21 cellular contexts compared by ENCODE assay signal in the genomic region with DNA sequence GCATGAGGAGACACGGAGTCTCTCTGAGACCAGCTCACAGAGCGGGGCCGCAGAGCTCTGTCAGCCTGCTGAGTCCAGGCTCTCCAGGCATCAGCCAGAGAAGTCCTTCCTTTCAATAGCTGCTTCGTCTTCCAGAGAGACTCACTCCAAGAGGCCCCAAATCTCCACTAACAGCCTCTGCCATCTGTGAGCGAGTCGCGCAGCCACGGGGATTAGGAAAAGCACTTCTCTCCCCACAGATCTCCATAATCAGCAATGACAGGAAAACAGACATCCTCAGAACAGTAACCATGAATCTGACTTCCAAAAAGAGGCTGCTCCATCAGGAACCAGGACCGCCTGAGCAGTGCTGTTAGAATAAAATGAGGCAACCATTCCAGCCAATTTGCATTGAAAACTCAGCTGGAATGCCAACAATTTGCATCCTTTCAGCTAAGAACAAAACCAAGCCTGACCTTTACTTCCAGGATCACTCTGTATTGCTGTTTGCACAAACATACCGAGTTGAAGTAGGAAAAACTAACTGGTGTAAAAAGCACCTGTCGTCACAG.
DNase-seq lines count a peak whose midpoint lies in the region; ATAC-seq, FAIRE-seq and TF ChIP-seq lines count a peak whose summit lies in the region.
"Had no signal": no experiment of that assay in that cellular context is flagged by ENCODE, and none has a peak within 500 bp of the region (broad histone marks: within the 10 kb centered on the region; RNA-seq: fewer than 3 reads in every experiment).

No MANE protein-coding gene starts in this region.

- 0 out of 2 replicates have a peak, but pooled peaks cover 5% of the 10 kb centered on the region for H3K9me2 ChIP-seq in GM23338 (ENCODE audit: insufficient read depth)

- CTCF ChIA-PET in H1 (lab: Charles Lee; ENCODE audit: partially characterized antibody), result interaction anchor here (0.6 to 2.1 kb wide), 4 partner anchors 9 to 243 kb away, joined by 3 to 8 read pairs (median 3); no protein-coding TSS in a partner anchor

- 17% methylated on average over 11 of the region's 11 CpGs; no CpG with 5 or more reads in 1 of the 2 experiments for WGBS in H1 (ENCODE audit: extremely low coverage in 1 of 2, insufficient coverage in 1 of 2, insufficient read length in 1 of 2, insufficient replicate concordance in 2 of 2, low coverage in 1 of 2, low lambda C conversion rate in 2 of 2, missing lambda C conversion rate in 1 of 2), 2 experiments

- peaks cover 6 to 7% of the 10 kb centered on the region in 2 experiments; a peak in 2 of 4 replicates for H3K9me3 ChIP-seq in H1 (ENCODE audit: insufficient read depth in 2 of 2, low read depth in 1 of 2, low read length in 1 of 2)
- H3K9me3 ChIP-seq: lower lobe of right lung had no signal

- peak overlapping the region; percentile 42; the same call in 1 of the 2 replicates for H2AK5ac ChIP-seq in H1 (ENCODE audit: low read depth, low read length)

- 0 out of 4 replicates have a peak, but pooled peaks of 1 of the 2 experiments have one; percentile 11 for TF ChIP-seq RAD21 in H1 (IDR thresholded peaks at IDR 0.05 in 1 of 2, conservative IDR thresholded peaks at IDR 0.05 in 1 of 2; ENCODE audit: low read depth in 2 of 2, low read length in 2 of 2)

- H3K79me2 ChIP-seq in GM23338 (replicated peaks; ENCODE audit: insufficient read depth) (no peaks in the 10 kb centered on the region), H1 (ENCODE audit: control insufficient read depth in 1 of 2, insufficient read depth in 2 of 2, low read length in 2 of 2) (no peaks in the 10 kb centered on the region)

- H2BK15ac ChIP-seq in H1 (ENCODE audit: low read length), result no peak overlapping the region

- no peaks in the 10 kb centered on the region for H3K36me3 ChIP-seq in GM23338 (ENCODE audit: insufficient read depth)
- H3K36me3 ChIP-seq in H1 (ENCODE audit: control insufficient read depth in 2 of 4, insufficient read depth in 4 of 4, low read length in 3 of 4), result peaks cover 0 to 5% (median 0%) of the 10 kb centered on the region in 4 experiments; a peak in 1 of 8 replicates

- H2BK120ac ChIP-seq in H1 (replicated peaks; ENCODE audit: low read depth, low read length), result peak overlapping the region; percentile 30

- TF ChIP-seq CTCF in GM23338 (conservative IDR thresholded peaks at IDR 0.05; ENCODE audit: low read depth in 2 of 2) (no peak), H1 (IDR thresholded peaks at IDR 0.05; ENCODE audit: control extremely low read depth in 1 of 3, insufficient read depth in 1 of 3, low read depth in 1 of 3, low read length in 3 of 3) (no peak), nephron (IDR thresholded peaks at IDR 0.05; ENCODE audit: unreplicated experiment in 3 of 3) (no peak)

- no peak overlapping the region for H3K9ac ChIP-seq in H1 (replicated peaks in 1 of 4; ENCODE audit: extremely low read depth in 1 of 4, low read depth in 3 of 4, low read length in 3 of 4)

- peaks cover 27% of the 10 kb centered on the region for H3K4me1 ChIP-seq in GM23338 (ENCODE audit: insufficient read depth)
- H3K4me1 ChIP-seq in H1 (replicated peaks in 1 of 4; ENCODE audit: control insufficient read depth in 3 of 4, insufficient read depth in 4 of 4, low read length in 3 of 4), result peaks cover 10 to 23% (median 20%) of the 10 kb centered on the region in 4 experiments
- H3K4me1 ChIP-seq: lower lobe of right lung had no signal

- H4K20me1 ChIP-seq in GM23338 (replicated peaks; ENCODE audit: insufficient read depth) (no peaks in the 10 kb centered on the region), H1 (replicated peaks in 1 of 2; ENCODE audit: control insufficient read depth in 1 of 2, insufficient read depth in 2 of 2, low read length in 2 of 2) (no peaks in the 10 kb centered on the region)

- H3K4me2 ChIP-seq in GM23338, result peak overlapping the region; percentile 58
- H3K4me2 ChIP-seq in H1 (ENCODE audit: insufficient read depth in 1 of 2, low read depth in 2 of 2, low read length in 2 of 2), result peak overlapping the region; percentile 57 to 71

- peak overlapping the region; percentile 76; the same call in 1 of the 2 replicates for H2BK12ac ChIP-seq in H1 (ENCODE audit: low read depth, low read length)

- TF ChIP-seq POLR2A in H1 (IDR thresholded peaks at IDR 0.05; ENCODE audit: control extremely low read depth in 1 of 2, low read depth in 2 of 2, low read length in 2 of 2), result peak in 1 of 2 experiments; percentile 47; a peak in 1 of 3 replicates

- peak; percentile 92 for DNase-seq in GM23338 (ENCODE audit: low spot score)
- DNase-seq in NCI-H524 treated with DMSO at 0.1 percent for 48 hours (lab: John Stamatoyannopoulos, UW), result peak; percentile 74
- peak in 1 of 2 experiments; percentile 49 for DNase-seq in H1 (ENCODE audit: low read depth in 1 of 2, low spot score in 2 of 2)
- DNase-seq in RKO (ENCODE audit: low spot score), result no peak
- DNase-seq: activated CD4-positive, alpha-beta T cell treated with anti-CD3 and anti-CD28 coated beads, Interleukin-2, amount 50 U/mL, for 1 hour; activated naive CD8-positive, alpha-beta T cell treated with anti-CD3 and anti-CD28 coated beads, Interleukin-2, amount 50 U/mL, for 24 hours; activated T-cell treated with anti-CD3 and anti-CD28 coated beads, Interleukin-2, amount 50 U/mL, for 1 hour; DND-41; lower lobe of right lung; MV-4-11; nephron progenitor cell; stimulated activated naive B cell treated with anti-CD40 and anti-IgM and Interleukin-4, amounts not matched to agents 10 μg/mL and 1 μg/mL and 100 μg/mL, for 72 hours; T-helper 17 cell had no signal

- H3K9me3 Mint-ChIP-seq in GM23338 (no peaks in the 10 kb centered on the region; the same call in 2 of the 3 replicates), nephron (no peaks in the 10 kb centered on the region)
- H3K9me3 Mint-ChIP-seq: activated naive CD8-positive, alpha-beta T cell treated with anti-CD3 and anti-CD28 coated beads, Interleukin-2, amount 50 U/mL, for 24 hours; stimulated activated naive B cell treated with anti-CD40 and anti-IgM and Interleukin-4, amounts not matched to agents 10 μg/mL and 1 μg/mL and 100 μg/mL, for 72 hours; type B pancreatic cell had no signal

- peak overlapping the region; percentile 75 for H4K5ac ChIP-seq in H1 (ENCODE audit: insufficient read length, low read depth, low read length)

- H3K27me3 Mint-ChIP-seq in GM23338 (ENCODE audit: insufficient read depth, low read depth, poor library complexity) (peaks cover 11% of the 10 kb centered on the region), nephron (ENCODE audit: low read depth) (peaks cover 3% of the 10 kb centered on the region)
- H3K27me3 Mint-ChIP-seq: activated naive CD8-positive, alpha-beta T cell treated with anti-CD3 and anti-CD28 coated beads, Interleukin-2, amount 50 U/mL, for 24 hours; T-helper 17 cell had no signal

- peak overlapping the region; percentile 36 for H4K91ac ChIP-seq in H1 (replicated peaks; ENCODE audit: insufficient read length, low read length)

- no peak for TF ChIP-seq EP300 in H1 (IDR thresholded peaks at IDR 0.05; ENCODE audit: borderline replicate concordance in 1 of 2, low read depth in 2 of 2, low read length in 2 of 2)

- POLR2A ChIA-PET in H1 (lab: Charles Lee; ENCODE audit: partially characterized antibody), result interaction anchor here (0.9 to 4.0 kb wide), 8 partner anchors 9 to 361 kb away, joined by 3 to 32 read pairs (median 5); a partner anchor contains a TSS

- no peak overlapping the region for H3K4ac ChIP-seq in H1 (replicated peaks; ENCODE audit: insufficient read length, low read depth, low read length)

- H3K23ac ChIP-seq in H1 (ENCODE audit: insufficient read length), result no peak overlapping the region

- H2AFZ ChIP-seq in GM23338 (no peak overlapping the region), H1 (ENCODE audit: low read length) (no peak overlapping the region)

- H2BK20ac ChIP-seq in H1 (ENCODE audit: low read length), result peak overlapping the region; percentile 49; the same call in 1 of the 2 replicates

- peak overlapping the region; percentile 3; the same call in 1 of the 2 replicates for H3K4me3 ChIP-seq in GM23338
- peak overlapping the region in 2 of 4 experiments; percentile 11 to 42; a peak in 2 of 8 replicates for H3K4me3 ChIP-seq in H1 (ENCODE audit: extremely low read depth in 1 of 4, insufficient read depth in 2 of 4, low read depth in 3 of 4, low read length in 4 of 4)
- H3K4me3 ChIP-seq: GM12878, lower lobe of right lung had no signal

- H3K14ac ChIP-seq in H1 (ENCODE audit: insufficient read length), result no peak overlapping the region

- peaks cover 5% of the 10 kb centered on the region; the same call in 1 of the 2 replicates for H3F3A ChIP-seq in GM23338 (replicated peaks; ENCODE audit: low read depth)

- peak overlapping the region; percentile 67 for H3K27ac Mint-ChIP-seq in GM23338
- H3K27ac Mint-ChIP-seq in nephron, result peak overlapping the region in 2 of 3 experiments; percentile 43 to 67
- H3K27ac Mint-ChIP-seq: activated naive CD8-positive, alpha-beta T cell treated with anti-CD3 and anti-CD28 coated beads, Interleukin-2, amount 50 U/mL, for 24 hours; nephron progenitor cell; stimulated activated naive B cell treated with anti-CD40 and anti-IgM and Interleukin-4, amounts not matched to agents 10 μg/mL and 1 μg/mL and 100 μg/mL, for 72 hours; T-helper 17 cell; type B pancreatic cell had no signal

- H3K27ac ChIP-seq in GM23338 (ENCODE audit: low read depth) (peak overlapping the region; percentile 83), H1 (ENCODE audit: low read depth, low read length) (peak overlapping the region; percentile 60)
- H3K27ac ChIP-seq: C4-2B, lower lobe of right lung had no signal

- peak overlapping the region; percentile 54; the same call in 1 of the 2 replicates for H2BK5ac ChIP-seq in H1 (ENCODE audit: low read depth, low read length)

- ATAC-seq in GM23338 (peak; percentile 85), GM18870 (IDR thresholded peaks at IDR 0.05; ENCODE audit: unreplicated experiment) (no peak), GM19328 (IDR thresholded peaks at IDR 0.05; ENCODE audit: unreplicated experiment) (no peak)
- ATAC-seq: activated naive CD8-positive, alpha-beta T cell treated with anti-CD3 and anti-CD28 coated beads, Interleukin-2, amount 50 U/mL, for 24 hours; esophagus mucosa; GM12878; lower lobe of right lung; stimulated activated naive B cell treated with anti-CD40 and anti-IgM and Interleukin-4, amounts not matched to agents 10 μg/mL and 1 μg/mL and 100 μg/mL, for 72 hours; T-helper 17 cell had no signal

- H3K4me1 Mint-ChIP-seq in GM23338 (peaks cover 54% of the 10 kb centered on the region), nephron (peaks cover 20% of the 10 kb centered on the region)
- H3K4me1 Mint-ChIP-seq: activated naive CD8-positive, alpha-beta T cell treated with anti-CD3 and anti-CD28 coated beads, Interleukin-2, amount 50 U/mL, for 24 hours had no signal

- H3K23me2 ChIP-seq in H1 (ENCODE audit: low read depth, low read length), result no peaks in the 10 kb centered on the region

- peaks cover 28% of the 10 kb centered on the region for H3K36me3 Mint-ChIP-seq in GM23338 (ENCODE audit: low read depth)
- H3K36me3 Mint-ChIP-seq in nephron (ENCODE audit: low read depth), result peaks cover 9% of the 10 kb centered on the region
- H3K36me3 Mint-ChIP-seq: stimulated activated naive B cell treated with anti-CD40 and anti-IgM and Interleukin-4, amounts not matched to agents 10 μg/mL and 1 μg/mL and 100 μg/mL, for 72 hours had no signal

- no peaks in the 10 kb centered on the region for H3K79me1 ChIP-seq in H1 (ENCODE audit: low read depth, low read length)

- H3K18ac ChIP-seq in H1 (ENCODE audit: extremely low read depth, low read length), result peak overlapping the region; percentile 73; the same call in 1 of the 2 replicates

- H3K4me3 Mint-ChIP-seq in GM23338 (peak overlapping the region; percentile 49), nephron (no peak overlapping the region)
- H3K4me3 Mint-ChIP-seq: activated naive CD8-positive, alpha-beta T cell treated with anti-CD3 and anti-CD28 coated beads, Interleukin-2, amount 50 U/mL, for 24 hours; nephron progenitor cell; stimulated activated naive B cell treated with anti-CD40 and anti-IgM and Interleukin-4, amounts not matched to agents 10 μg/mL and 1 μg/mL and 100 μg/mL, for 72 hours; T-helper 17 cell; type B pancreatic cell had no signal

- FAIRE-seq in H1 (lab: Jason Lieb, UNC), result peak; percentile 99
- FAIRE-seq: colon, GM12878 had no signal

- H4K8ac ChIP-seq in H1 (ENCODE audit: extremely low read depth, insufficient read depth, low read length), result peak overlapping the region; percentile 54; the same call in 1 of the 2 replicates

- H3K27me3 ChIP-seq in GM23338 (ENCODE audit: insufficient read depth) (no peaks in the 10 kb centered on the region), H1 (replicated peaks in 1 of 4; ENCODE audit: control insufficient read depth in 3 of 4, extremely low read depth in 1 of 4, insufficient read depth in 3 of 4, low read length in 3 of 4) (no peaks in the 10 kb centered on the region)

- no peak overlapping the region for H3K56ac ChIP-seq in H1 (replicated peaks; ENCODE audit: insufficient read length, low read depth, low read length)
